9 cellular contexts compared by ENCODE assay signal in genomic region chr5:177378884-177379883, GRCh38. TPM values are rescaled to one million over a fixed set of nuclear protein-coding genes. Genes with fewer than 3 reads are reported as not detected.
DNase-seq lines count a peak whose midpoint lies in the region; ATAC-seq, FAIRE-seq and TF ChIP-seq lines count a peak whose summit lies in the region.
"Had no signal": no experiment of that assay in that cellular context is flagged by ENCODE, and none has a peak within 500 bp of the region (broad histone marks: within the 10 kb centered on the region; RNA-seq: fewer than 3 reads in every experiment).

No MANE protein-coding gene starts in this region.

- peak; percentile 61 for DNase-seq in stimulated activated CD4-positive, alpha-beta T cell treated with anti-CD3 and anti-CD28 coated beads, Interleukin-1b, Interleukin-23, amount 100 ng/mL, for 48 hours
- DNase-seq in stimulated activated CD4-positive, alpha-beta T cell treated with anti-CD3 and anti-CD28 coated beads, Interleukin-4, amount 100 ng/mL, for 1 hour, result no peak
- DNase-seq in LHCN-M2 (ENCODE audit: low read depth) (peak; percentile 42), bronchial epithelial cell (ENCODE audit: low read depth) (peak; percentile 93), WERI-Rb-1 (no peak)
- DNase-seq in stimulated activated naive CD8-positive, alpha-beta T cell treated with anti-CD3 and anti-CD28 coated beads, Interleukin-15, Interleukin-2, amounts not matched to agents 100 U/mL and 50 U/mL, for 24 hours, result no peak
- no peak for DNase-seq in stimulated activated CD8-positive, alpha-beta memory T cell treated with anti-CD3 and anti-CD28 coated beads, Interleukin-4, amount 100 ng/mL, for 48 hours

- H3K36me3 ChIP-seq in bronchial epithelial cell (ENCODE audit: control insufficient read depth, insufficient read depth, low read length) (no peaks in the 10 kb centered on the region), WERI-Rb-1 (no peaks in the 10 kb centered on the region)

- no peaks in the 10 kb centered on the region for H3K27me3 ChIP-seq in bronchial epithelial cell (ENCODE audit: control insufficient read depth, insufficient read depth, low read length)
- H3K27me3 ChIP-seq in WERI-Rb-1 (ENCODE audit: insufficient read depth, low read depth, severe bottlenecking), result no peaks in the 10 kb centered on the region

- H3K4me3 ChIP-seq in bronchial epithelial cell (ENCODE audit: low read depth, low read length), result no peak overlapping the region
- no peak overlapping the region for H3K4me3 ChIP-seq in WERI-Rb-1 (ENCODE audit: low read depth, low read length)

- H3K27ac ChIP-seq in WERI-Rb-1, result no peak overlapping the region

- no peak for TF ChIP-seq CTCF in bronchial epithelial cell (IDR thresholded peaks at IDR 0.05; ENCODE audit: insufficient read depth, low read length, severe bottlenecking)
- no peak for TF ChIP-seq CTCF in WERI-Rb-1 (IDR thresholded peaks at IDR 0.05; ENCODE audit: low read depth, low read length)

- ATAC-seq in stimulated activated naive CD8-positive, alpha-beta T cell treated with anti-CD3 and anti-CD28 coated beads, Interleukin-15, Interleukin-2, amounts not matched to agents 100 U/mL and 50 U/mL, for 24 hours, result peak; percentile 85
- ATAC-seq in HG03095 (IDR thresholded peaks at IDR 0.05; ENCODE audit: unreplicated experiment), result no peak

- no peaks in the 10 kb centered on the region for H3K9me3 ChIP-seq in WERI-Rb-1 (ENCODE audit: severe bottlenecking)

- FAIRE-seq in bronchial epithelial cell (lab: Jason Lieb, UNC), result no peak

RNA-seq across cellular contexts. Expression of gene SLC34A1, which starts 5.0 kb away (rescaled TPM):
- not detected in 2 replicates for total RNA-seq in LHCN-M2 (2014; rRNA removed)
- not detected for polyA plus RNA-seq in LHCN-M2 (2012)
- total RNA-seq in bronchial epithelial cell, result not detected in 2 replicates

RNA-seq across cellular contexts. Expression of gene PFN3, which starts 21.3 kb away (rescaled TPM):
- total RNA-seq in LHCN-M2 (2014; rRNA removed), result not detected in 2 replicates
- polyA plus RNA-seq in LHCN-M2 (2012), result not detected
- total RNA-seq in bronchial epithelial cell, result not detected in 2 replicates
- total RNA-seq: neural crest cell had no signal

RNA-seq across cellular contexts. Expression of gene RGS14, which starts 21.5 kb away (rescaled TPM):
- total RNA-seq in LHCN-M2 (2014; rRNA removed) (0.23 and 0.51 TPM in 2 replicates), bronchial epithelial cell (6.8 and 8.4 TPM in 2 replicates)
- 0.43 TPM for polyA plus RNA-seq in LHCN-M2 (2012)

RNA-seq across cellular contexts. Expression of gene LMAN2, which starts 27.7 kb away (rescaled TPM):
- total RNA-seq in LHCN-M2 (2014; rRNA removed) (258 and 369 TPM in 2 replicates), bronchial epithelial cell (362 and 444 TPM in 2 replicates)
- polyA plus RNA-seq in LHCN-M2 (2012), result 216 TPM

RNA-seq across cellular contexts. Expression of gene F12, which starts 30.2 kb away (rescaled TPM):
- total RNA-seq in LHCN-M2 (2014; rRNA removed), result 3.1 and 3.6 TPM in 2 replicates
- polyA plus RNA-seq in LHCN-M2 (2012), result 1.6 TPM
- 5.0 and 7.9 TPM in 2 replicates for total RNA-seq in bronchial epithelial cell

Comparison
In these comparisons a context has a peak if more than half of its experiments do, and no peak if none do; other contexts are left out.
1. DNase-seq: peak in stimulated activated CD4-positive, alpha-beta T cell treated with anti-CD3 and anti-CD28 coated beads, Interleukin-1b, Interleukin-23, amount 100 ng/mL, for 48 hours (single experiment), LHCN-M2 (single experiment) and bronchial epithelial cell (single experiment); none in stimulated activated CD4-positive, alpha-beta T cell treated with anti-CD3 and anti-CD28 coated beads, Interleukin-4, amount 100 ng/mL, for 1 hour (single experiment), stimulated activated naive CD8-positive, alpha-beta T cell treated with anti-CD3 and anti-CD28 coated beads, Interleukin-15, Interleukin-2, amounts not matched to agents 100 U/mL and 50 U/mL, for 24 hours (single experiment), WERI-Rb-1 (single experiment) and stimulated activated CD8-positive, alpha-beta memory T cell treated with anti-CD3 and anti-CD28 coated beads, Interleukin-4, amount 100 ng/mL, for 48 hours (single experiment).